ENCODE assay signal across 25 cellular contexts in genomic region chr6:96762599-96762998, GRCh38.
A peak's percentile ranks its signal among the peaks of the same experiment; 100 is the strongest.
DNase-seq lines count a peak whose midpoint lies in the region; ATAC-seq, FAIRE-seq and TF ChIP-seq lines count a peak whose summit lies in the region.
"Had no signal": no experiment of that assay in that cellular context is flagged by ENCODE, and none has a peak within 500 bp of the region (broad histone marks: within the 10 kb centered on the region; RNA-seq: fewer than 3 reads in every experiment).

No MANE protein-coding gene starts in this region.

- no peak overlapping the region for H3K27ac Mint-ChIP-seq in natural killer cell treated with Interleukin-12 subunit alpha and Interleukin-12 subunit beta and Interleukin-15 and Interleukin-18, amount 100 ng/mL, for 72 hours
- no peak overlapping the region for H3K27ac Mint-ChIP-seq in natural killer cell
- H3K27ac Mint-ChIP-seq: B cell; CD4-positive, CD25-positive, alpha-beta regulatory T cell; CD8-positive, alpha-beta memory T cell; H9 had no signal

- H3K9me3 Mint-ChIP-seq in natural killer cell treated with Interleukin-12 subunit alpha and Interleukin-12 subunit beta and Interleukin-15 and Interleukin-18, amount 100 ng/mL, for 72 hours = no peaks in the 10 kb centered on the region
- no peaks in the 10 kb centered on the region for H3K9me3 Mint-ChIP-seq in natural killer cell
- H3K9me3 Mint-ChIP-seq: H9 had no signal

- intact Hi-C loops in natural killer cell (cut with micrococcal nuclease) = no loop called here
- intact Hi-C loops in HepG2 (cut with micrococcal nuclease; ENCODE audit: unreplicated experiment) = no loop called here
- intact Hi-C loops in sciatic nerve (cut with DNase I) = no loop called here
- intact Hi-C loops in upper lobe of right lung (cut with DNase I) = no loop called here

- no TSS peak for BruUV-seq in HepG2 (replicated peaks; lab: Mats Ljungman, UMichigan)

- WGBS in HepG2 (ENCODE audit: low lambda C conversion rate) = no CpG with 5 or more reads among the region's 6 CpGs

- H2AFZ ChIP-seq in HepG2 (ENCODE audit: low read length) = no peak overlapping the region
- H2AFZ ChIP-seq: GM23248 had no signal

- no peak overlapping the region for H3K27ac ChIP-seq in HepG2 (ENCODE audit: extremely low read length, insufficient read depth, low read length)
- H3K27ac ChIP-seq in upper lobe of right lung = no peak overlapping the region
- H3K27ac ChIP-seq: 22Rv1, BLaER1, C4-2B, GM23248 had no signal

- H3K4me1 ChIP-seq in HepG2 (ENCODE audit: insufficient read depth, low read length) = no peaks in the 10 kb centered on the region; the same call in 1 of the 2 replicates
- no peaks in the 10 kb centered on the region for H3K4me1 ChIP-seq in upper lobe of right lung
- H3K4me1 ChIP-seq: BLaER1 had no signal

- in situ Hi-C loops in HepG2 (cut with HindIII; ENCODE audit: extremely low pct_ligation_motif_present, low pct_unique_long_range_greater_than_20kb) = no loop called here

- ATAC-seq in natural killer cell treated with Interleukin-12 subunit alpha and Interleukin-12 subunit beta and Interleukin-15 and Interleukin-18, amount 100 ng/mL, for 72 hours = peak; percentile 36 to 40
- no peak for ATAC-seq in natural killer cell
- peak; percentile 49; the same call in 2 of the 3 replicates for ATAC-seq in HepG2
- peak; percentile 30 for ATAC-seq in sciatic nerve
- peak; percentile 30 for ATAC-seq in upper lobe of right lung
- no peak for ATAC-seq in HG03469 (IDR thresholded peaks at IDR 0.05; ENCODE audit: unreplicated experiment)
- ATAC-seq: GM12878, HCT116 had no signal

- DNase-seq in natural killer cell treated with Interleukin-12 subunit alpha and Interleukin-12 subunit beta and Interleukin-15 and Interleukin-18, amount 100 ng/mL, for 72 hours (ENCODE audit: low spot score) = no peak
- DNase-seq in natural killer cell (no peak), HepG2 (ENCODE audit: low spot score) (no peak), sciatic nerve (ENCODE audit: low spot score) (no peak), upper lobe of right lung (no peak), globus pallidus (ENCODE audit: low spot score) (no peak), NCI-H2227 treated with DMSO at 0.1 percent for 48 hours (lab: John Stamatoyannopoulos, UW) (no peak)
- DNase-seq: CD4-positive, CD25-positive, alpha-beta regulatory T cell; CD8-positive, alpha-beta memory T cell; DMS 273 treated with DMSO at 0.1 percent for 48 hours; DMS79; EL; GDM1; GM23248; H9 had no signal

- CTCF ChIA-PET in HepG2 (lab: Yijun Ruan, JAX; ENCODE audit: low intra/inter-chr PET ratio, low total read pairs) = no interaction called here

- no peak for TF ChIP-seq CTCF in natural killer cell (IDR thresholded peaks at IDR 0.05)
- TF ChIP-seq CTCF in HepG2 (CRISPR knock-in tag; IDR thresholded peaks at IDR 0.05) = no peak
- TF ChIP-seq CTCF in upper lobe of right lung (IDR thresholded peaks at IDR 0.05) = no peak

- H3K79me2 ChIP-seq in HepG2 (ENCODE audit: insufficient read depth, low read length) = no peaks in the 10 kb centered on the region

- POLR2A ChIA-PET in HepG2 (lab: Yijun Ruan, JAX) = no interaction called here

- H3K9me3 ChIP-seq in HepG2 (ENCODE audit: low read length) = no peaks in the 10 kb centered on the region
- no peaks in the 10 kb centered on the region for H3K9me3 ChIP-seq in upper lobe of right lung
- H3K9me3 ChIP-seq: BLaER1 had no signal

- TF ChIP-seq POLR2A in HepG2 (IDR thresholded peaks at IDR 0.05; ENCODE audit: insufficient read depth in 1 of 2, low read depth in 2 of 2, low read length in 2 of 2) = no peak

- TF ChIP-seq EP300 in HepG2 (IDR thresholded peaks at IDR 0.05; ENCODE audit: low read depth in 2 of 2, low read length in 2 of 2) (no peak), HepG2 (CRISPR knock-in tag; IDR thresholded peaks at IDR 0.05; ENCODE audit: borderline replicate concordance) (no peak)

- H3K27me3 ChIP-seq in HepG2 (ENCODE audit: control insufficient read depth in 1 of 2, insufficient read depth in 2 of 2, low read length in 2 of 2) (peaks cover 1 to 12% of the 10 kb centered on the region in 2 experiments; a peak in 3 of 5 replicates), upper lobe of right lung (no peaks in the 10 kb centered on the region)
- H3K27me3 ChIP-seq: BLaER1 had no signal

- H3K4me3 ChIP-seq in HepG2 (replicated peaks in 1 of 3; ENCODE audit: insufficient read depth in 1 of 3, low read depth in 2 of 3, low read length in 3 of 3) = no peak overlapping the region
- H3K4me3 ChIP-seq in upper lobe of right lung = no peak overlapping the region
- H3K4me3 ChIP-seq: BLaER1, GM12878, GM23248 had no signal

- H3K4me3 Mint-ChIP-seq in natural killer cell treated with Interleukin-12 subunit alpha and Interleukin-12 subunit beta and Interleukin-15 and Interleukin-18, amount 100 ng/mL, for 72 hours = no peak overlapping the region
- H3K4me3 Mint-ChIP-seq in natural killer cell = no peak overlapping the region
- H3K4me3 Mint-ChIP-seq: B cell; CD4-positive, CD25-positive, alpha-beta regulatory T cell; CD8-positive, alpha-beta memory T cell; H9 had no signal

- H3K36me3 ChIP-seq in HepG2 (replicated peaks in 1 of 2; ENCODE audit: control insufficient read depth in 1 of 2, insufficient read depth in 2 of 2, low read length in 2 of 2) (no peaks in the 10 kb centered on the region), upper lobe of right lung (no peaks in the 10 kb centered on the region)
- H3K36me3 ChIP-seq: BLaER1 had no signal

- peaks cover 0 to 11% of the 10 kb centered on the region in 2 donors for H3K27me3 Mint-ChIP-seq in natural killer cell treated with Interleukin-12 subunit alpha and Interleukin-12 subunit beta and Interleukin-15 and Interleukin-18, amount 100 ng/mL, for 72 hours
- peaks cover 0 to 2% of the 10 kb centered on the region in 2 donors for H3K27me3 Mint-ChIP-seq in natural killer cell (ENCODE audit: low read depth in 2 of 2)

- no peak overlapping the region for H3K4me2 ChIP-seq in HepG2 (ENCODE audit: low read depth, low read length)
- H3K4me2 ChIP-seq: BLaER1 had no signal

- FAIRE-seq in HepG2 (lab: Jason Lieb, UNC) = no peak
- FAIRE-seq: A204.1, D721Med, GM12878, GM19239 had no signal

- H3K4me1 Mint-ChIP-seq in natural killer cell treated with Interleukin-12 subunit alpha and Interleukin-12 subunit beta and Interleukin-15 and Interleukin-18, amount 100 ng/mL, for 72 hours (ENCODE audit: low read depth in 2 of 2) = no peaks in the 10 kb centered on the region
- H3K4me1 Mint-ChIP-seq in natural killer cell = no peaks in the 10 kb centered on the region
- H3K4me1 Mint-ChIP-seq: B cell; CD4-positive, CD25-positive, alpha-beta regulatory T cell; CD8-positive, alpha-beta memory T cell had no signal

- no peaks in the 10 kb centered on the region for H3K36me3 Mint-ChIP-seq in natural killer cell treated with Interleukin-12 subunit alpha and Interleukin-12 subunit beta and Interleukin-15 and Interleukin-18, amount 100 ng/mL, for 72 hours
- H3K36me3 Mint-ChIP-seq in natural killer cell = no peaks in the 10 kb centered on the region
- H3K36me3 Mint-ChIP-seq: CD4-positive, CD25-positive, alpha-beta regulatory T cell; CD8-positive, alpha-beta memory T cell had no signal

- TF ChIP-seq RAD21 in HepG2 (CRISPR knock-in tag; IDR thresholded peaks at IDR 0.05) = no peak

- H4K20me1 ChIP-seq in HepG2 (ENCODE audit: insufficient read depth, low read length) = no peaks in the 10 kb centered on the region
- H4K20me1 ChIP-seq: BLaER1 had no signal

- H3K9ac ChIP-seq in HepG2 (ENCODE audit: insufficient read depth, low read depth, low read length) = no peak overlapping the region
- H3K9ac ChIP-seq: BLaER1, GM23248 had no signal

TF ChIP-seq in HepG2, 621 proteins besides CTCF, POLR2A, EP300 and RAD21 (continues in another document):
- no peak for TF ChIP-seq ZNF572 (CRISPR knock-in tag; IDR thresholded peaks at IDR 0.05)
- TF ChIP-seq ZMYM2 (CRISPR knock-in tag; IDR thresholded peaks at IDR 0.05) = no peak
- TF ChIP-seq PRPF4 (IDR thresholded peaks at IDR 0.05; ENCODE audit: low read depth, low read length, poor library complexity, severe bottlenecking) = no peak
- TF ChIP-seq HMGXB4 (CRISPR knock-in tag; IDR thresholded peaks at IDR 0.05; ENCODE audit: borderline replicate concordance in 1 of 2, low read depth in 1 of 2) = no peak
- TF ChIP-seq PTBP1 (IDR thresholded peaks at IDR 0.05; ENCODE audit: low read depth, low read length, poor library complexity, severe bottlenecking) = no peak
- TF ChIP-seq ZNF276 (CRISPR knock-in tag; IDR thresholded peaks at IDR 0.05; ENCODE audit: low read depth) = no peak
- TF ChIP-seq KLF6 (CRISPR knock-in tag; IDR thresholded peaks at IDR 0.05) = no peak
- no peak for TF ChIP-seq ZNF263 (CRISPR knock-in tag; IDR thresholded peaks at IDR 0.05)
- TF ChIP-seq FLYWCH1 (CRISPR knock-in tag; IDR thresholded peaks at IDR 0.05) = no peak
- no peak for TF ChIP-seq ZBTB1 (CRISPR knock-in tag; IDR thresholded peaks at IDR 0.05; ENCODE audit: borderline replicate concordance)
- TF ChIP-seq ZNF160 (CRISPR knock-in tag; IDR thresholded peaks at IDR 0.05) = no peak
- no peak for TF ChIP-seq RNF2 (conservative IDR thresholded peaks at IDR 0.05; ENCODE audit: low read depth)
- no peak for TF ChIP-seq ZNF256 (CRISPR knock-in tag; conservative IDR thresholded peaks at IDR 0.05)

Comparison
In these comparisons a context has a peak if more than half of its experiments do, and no peak if none do; other contexts are left out.
1. ATAC-seq: peak in natural killer cell treated with Interleukin-12 subunit alpha and Interleukin-12 subunit beta and Interleukin-15 and Interleukin-18, amount 100 ng/mL, for 72 hours (2 of 2), HepG2 (single experiment), sciatic nerve (single experiment) and upper lobe of right lung (single experiment); none in natural killer cell (0 of 3) and HG03469 (single experiment).